1 cellular context compared by ENCODE assay signal in genomic region chr19:54189668-54190502, GRCh38.
TF ChIP-seq lines count a peak whose summit lies in the region.

No MANE protein-coding gene starts in this region.

TF ChIP-seq in K562, 482 proteins besides CTCF, POLR2A, EP300 and RAD21 (continued from another document):
- TF ChIP-seq MLX (CRISPR knock-in tag; conservative IDR thresholded peaks at IDR 0.05) (no peak), ZNF785 (CRISPR knock-in tag; IDR thresholded peaks at IDR 0.05) (no peak), SMARCA5 (IDR thresholded peaks at IDR 0.05) (peak; percentile 87; the same call in 1 of the 2 replicates), HSF4 (CRISPR knock-in tag; IDR thresholded peaks at IDR 0.05; ENCODE audit: borderline replicate concordance) (no peak), PCBP1 (IDR thresholded peaks at IDR 0.05; ENCODE audit: low read depth, low read length, poor library complexity, severe bottlenecking) (no peak), ARHGAP35 (IDR thresholded peaks at IDR 0.05; ENCODE audit: partially characterized antibody) (no peak), ESRRA (IDR thresholded peaks at IDR 0.05; ENCODE audit: borderline replicate concordance, low read depth) (peak; percentile 19; the same call in 1 of the 2 replicates), NBN (IDR thresholded peaks at IDR 0.05; ENCODE audit: low read depth) (peak; percentile 86), HBP1 (CRISPR knock-in tag; IDR thresholded peaks at IDR 0.05) (no peak), ZNF740 (CRISPR knock-in tag; IDR thresholded peaks at IDR 0.05) (no peak), ZNF740 (tag; IDR thresholded peaks at IDR 0.05) (no peak), HDAC1 (IDR thresholded peaks at IDR 0.05) (peak in 1 of 2 experiments; percentile 92; a peak in 2 of 4 replicates), LARP7 (IDR thresholded peaks at IDR 0.05) (no peak), NR2F6 (CRISPR knock-in tag; IDR thresholded peaks at IDR 0.05) (no peak), E2F3 (CRISPR knock-in tag; IDR thresholded peaks at IDR 0.05) (peak; percentile 70; the same call in 1 of the 2 replicates), PRMT5 (CRISPR knock-in tag; IDR thresholded peaks at IDR 0.05) (no peak), CBX3 (IDR thresholded peaks at IDR 0.05; ENCODE audit: borderline replicate concordance in 1 of 2, low read length in 2 of 2) (0 out of 3 replicates have a peak, but pooled peaks of 1 of the 2 experiments have one; percentile 30), CREM (IDR thresholded peaks at IDR 0.05; ENCODE audit: low read depth) (peak; percentile 75), TARDBP (IDR thresholded peaks at IDR 0.05) (no peak), GTF2E2 (tag; IDR thresholded peaks at IDR 0.05) (no peak), TRIM24 (IDR thresholded peaks at IDR 0.05) (no peak), SIRT6 (IDR thresholded peaks at IDR 0.05; ENCODE audit: low read depth, low read length) (peak; percentile 54), GTF3C2 (IDR thresholded peaks at IDR 0.05; ENCODE audit: borderline replicate concordance, extremely low read depth, insufficient read length) (no peak), EHMT2 (IDR thresholded peaks at IDR 0.05) (no peak), SMARCA4 (IDR thresholded peaks at IDR 0.05) (peak; percentile 32; the same call in 1 of the 2 replicates), C11orf30 (IDR thresholded peaks at IDR 0.05; ENCODE audit: low read depth) (no peak), EGR1 (conservative IDR thresholded peaks at IDR 0.05) (peak; percentile 82), POLR2G (IDR thresholded peaks at IDR 0.05; ENCODE audit: low read depth, low read length) (peak; percentile 86), ZNF830 (CRISPR knock-in tag; IDR thresholded peaks at IDR 0.05) (no peak), RUNX1 (IDR thresholded peaks at IDR 0.05; ENCODE audit: low read depth) (no peak), FOXP4 (CRISPR knock-in tag; IDR thresholded peaks at IDR 0.05; ENCODE audit: borderline replicate concordance) (no peak), CAMTA2 (CRISPR knock-in tag; conservative IDR thresholded peaks at IDR 0.05) (no peak), KLF10 (CRISPR knock-in tag; IDR thresholded peaks at IDR 0.05) (no peak), E4F1 (CRISPR knock-in tag; IDR thresholded peaks at IDR 0.05; ENCODE audit: borderline replicate concordance) (no peak), ZNF584 (CRISPR knock-in tag; IDR thresholded peaks at IDR 0.05; ENCODE audit: low read depth) (no peak), CTBP1 (IDR thresholded peaks at IDR 0.05; ENCODE audit: borderline replicate concordance) (peak; percentile 81), ATF6 (CRISPR knock-in tag; IDR thresholded peaks at IDR 0.05) (no peak), MTA2 (IDR thresholded peaks at IDR 0.05; ENCODE audit: low read depth) (no peak), MYC (IDR thresholded peaks at IDR 0.05; ENCODE audit: low read depth, low read length) (peak; percentile 96), MYC (CRISPR knock-in tag; IDR thresholded peaks at IDR 0.05; ENCODE audit: borderline replicate concordance, low read depth) (peak; percentile 87; the same call in 1 of the 2 replicates), RBM15 (IDR thresholded peaks at IDR 0.05; ENCODE audit: insufficient read depth, low read length) (no peak), ERF (CRISPR knock-in tag; IDR thresholded peaks at IDR 0.05) (no peak), POLR2B (IDR thresholded peaks at IDR 0.05; ENCODE audit: low read depth, partially characterized antibody) (peak; percentile 94)
